In genomic region chr1:205108464-205108863, GRCh38 we compare ENCODE assay signal across 21 cellular contexts. TPM values are rescaled to one million over a fixed set of nuclear protein-coding genes. Genes with fewer than 3 reads are reported as not detected.
DNase-seq lines count a peak whose midpoint lies in the region; ATAC-seq lines count a peak whose summit lies in the region.
"Had no signal": no experiment of that assay in that cellular context is flagged by ENCODE, and none has a peak within 500 bp of the region (broad histone marks: within the 10 kb centered on the region; RNA-seq: fewer than 3 reads in every experiment).

No MANE protein-coding gene starts in this region.

- peaks cover 9% of the 10 kb centered on the region for H3K4me1 Mint-ChIP-seq in activated CD4-positive, alpha-beta T cell treated with anti-CD3 and anti-CD28 coated beads, Interleukin-2, amount 10 ng/mL, durations not matched to agents 24 days and 14 days
- H3K4me1 Mint-ChIP-seq: GM23338 had no signal

- H3K27ac Mint-ChIP-seq in activated CD4-positive, alpha-beta T cell treated with anti-CD3 and anti-CD28 coated beads, Interleukin-2, amount 10 ng/mL, durations not matched to agents 24 days and 14 days, result peak overlapping the region; percentile 30
- H3K27ac Mint-ChIP-seq: B cell, GM23338 had no signal

- ATAC-seq in left lobe of liver (peak; percentile 66), GM18519 (IDR thresholded peaks at IDR 0.05; ENCODE audit: low FRiP score, unreplicated experiment) (no peak)
- ATAC-seq: GM23338, Right ventricle myocardium inferior had no signal

- H3K9me3 Mint-ChIP-seq in activated CD4-positive, alpha-beta T cell treated with anti-CD3 and anti-CD28 coated beads, Interleukin-2, amount 10 ng/mL, durations not matched to agents 24 days and 14 days, result no peaks in the 10 kb centered on the region
- H3K9me3 Mint-ChIP-seq: CD4-positive, alpha-beta memory T cell; GM23338 had no signal

- peak overlapping the region; percentile 85 for H3K27ac ChIP-seq in caudate nucleus (ENCODE audit: low read depth, low read length)

- no peak overlapping the region for H3K4me3 Mint-ChIP-seq in activated CD4-positive, alpha-beta T cell treated with anti-CD3 and anti-CD28 coated beads, Interleukin-2, amount 10 ng/mL, durations not matched to agents 24 days and 14 days
- H3K4me3 Mint-ChIP-seq: B cell; CD4-positive, alpha-beta memory T cell; GM23338 had no signal

- H3K36me3 Mint-ChIP-seq in activated CD4-positive, alpha-beta T cell treated with anti-CD3 and anti-CD28 coated beads, Interleukin-2, amount 10 ng/mL, durations not matched to agents 24 days and 14 days (ENCODE audit: low read depth), result peaks cover 47% of the 10 kb centered on the region

- intact Hi-C loops in activated CD4-positive, alpha-beta T cell treated with anti-CD3 and anti-CD28 coated beads, Interleukin-2, amount 10 ng/mL, durations not matched to agents 24 days and 14 days (cut with micrococcal nuclease), result no loop called here

- H3K27me3 Mint-ChIP-seq in activated CD4-positive, alpha-beta T cell treated with anti-CD3 and anti-CD28 coated beads, Interleukin-2, amount 10 ng/mL, durations not matched to agents 24 days and 14 days, result no peaks in the 10 kb centered on the region
- H3K27me3 Mint-ChIP-seq: B cell; CD4-positive, alpha-beta memory T cell had no signal

- no peak for DNase-seq in activated CD4-positive, alpha-beta T cell treated with anti-CD3 and anti-CD28 coated beads, Interleukin-2, amount 10 ng/mL, durations not matched to agents 24 days and 14 days
- DNase-seq in activated CD4-positive, alpha-beta T cell treated with anti-CD3 and anti-CD28 coated beads for 48 hours, result no peak
- DNase-seq in LHCN-M2 (ENCODE audit: low read depth) (peak; percentile 8), caudate nucleus (lab: John Stamatoyannopoulos, UW) (no peak), left lobe of liver (ENCODE audit: low spot score) (no peak), NCI-H1930 (lab: John Stamatoyannopoulos, UW) (no peak)
- DNase-seq in activated CD8-positive, alpha-beta memory T cell treated with anti-CD3 and anti-CD28 coated beads, Interleukin-2, amount 50 U/mL, for 48 hours, result no peak
- DNase-seq: 8988T; CD4-positive, alpha-beta memory T cell; GF-D8; HCEC 1CT; MV-4-11; NCI-H1694 treated with DMSO at 0.1 percent for 48 hours; NCI-H2107; NCI-H2227 treated with DMSO at 0.1 percent for 48 hours; NCI-H510A treated with DMSO at 0.1 percent for 48 hours; NCI-H774 had no signal

RNA-seq across cellular contexts. Expression of gene RBBP5, which starts 13.3 kb away (rescaled TPM):
- 24.0 and 27.2 TPM in 2 replicates for total RNA-seq in activated CD4-positive, alpha-beta T cell treated with anti-CD3 and anti-CD28 coated beads, Interleukin-2, amount 10 ng/mL, durations not matched to agents 24 days and 14 days
- total RNA-seq in LHCN-M2 (2014; rRNA removed) (18.0 and 20.5 TPM in 2 replicates), left lobe of liver (7.8 TPM)
- polyA plus RNA-seq in LHCN-M2 (2012), result 6.7 TPM

RNA-seq across cellular contexts. Expression of gene TMEM81, which starts 24.2 kb away (rescaled TPM):
- 3.6 and 3.7 TPM in 2 replicates for total RNA-seq in activated CD4-positive, alpha-beta T cell treated with anti-CD3 and anti-CD28 coated beads, Interleukin-2, amount 10 ng/mL, durations not matched to agents 24 days and 14 days
- total RNA-seq in LHCN-M2 (2014; rRNA removed), result 1.4 and 2.2 TPM in 2 replicates
- polyA plus RNA-seq in LHCN-M2 (2012), result 1.3 TPM
- 2.2 TPM for total RNA-seq in left lobe of liver
